11 cellular contexts compared by ENCODE assay signal in genomic region chr19:7482584-7483439, GRCh38. TPM values are rescaled to one million over a fixed set of nuclear protein-coding genes. Genes with fewer than 3 reads are reported as not detected.
A peak's percentile ranks its signal among the peaks of the same experiment; 100 is the strongest.
DNase-seq lines count a peak whose midpoint lies in the region; ATAC-seq and TF ChIP-seq lines count a peak whose summit lies in the region.
"Had no signal": no experiment of that assay in that cellular context is flagged by ENCODE, and none has a peak within 500 bp of the region (broad histone marks: within the 10 kb centered on the region; RNA-seq: fewer than 3 reads in every experiment).

No MANE protein-coding gene starts in this region.

- no peaks in the 10 kb centered on the region for H3K9me3 Mint-ChIP-seq in nephron progenitor cell
- H3K9me3 Mint-ChIP-seq: activated naive CD8-positive, alpha-beta T cell treated with anti-CD3 and anti-CD28 coated beads, Interleukin-2, amount 10 ng/mL, durations not matched to agents 7 days and 5 days had no signal

- peaks cover 32% of the 10 kb centered on the region for H3K4me1 Mint-ChIP-seq in nephron progenitor cell

- H3K4me3 Mint-ChIP-seq in nephron progenitor cell: no peak overlapping the region
- H3K4me3 Mint-ChIP-seq: activated naive CD8-positive, alpha-beta T cell treated with anti-CD3 and anti-CD28 coated beads, Interleukin-2, amount 10 ng/mL, durations not matched to agents 7 days and 5 days had no signal

- no peak overlapping the region for H3K27ac Mint-ChIP-seq in nephron progenitor cell
- H3K27ac Mint-ChIP-seq: activated naive CD8-positive, alpha-beta T cell treated with anti-CD3 and anti-CD28 coated beads, Interleukin-2, amount 10 ng/mL, durations not matched to agents 7 days and 5 days had no signal

- peak; percentile 16 for DNase-seq in NCI-H1105 treated with DMSO at 0.1 percent for 48 hours (lab: John Stamatoyannopoulos, UW)
- DNase-seq in NCI-H1105 (lab: John Stamatoyannopoulos, UW): no peak
- peak; percentile 81 for DNase-seq in NCI-H2171 treated with DMSO at 0.1 percent for 48 hours (lab: John Stamatoyannopoulos, UW)
- peak; percentile 28 for DNase-seq in nephron progenitor cell
- DNase-seq in kidney glomerular epithelial cell (lab: John Stamatoyannopoulos, UW): no peak
- no peak for DNase-seq in KBM-7
- DNase-seq in NCI-H2081 treated with DMSO at 0.1 percent for 48 hours (lab: John Stamatoyannopoulos, UW): no peak
- DNase-seq: activated naive CD8-positive, alpha-beta T cell treated with anti-CD3 and anti-CD28 coated beads, Interleukin-2, amount 10 ng/mL, durations not matched to agents 7 days and 5 days; NCI-H226; stimulated activated CD4-positive, alpha-beta T cell treated with anti-CD3 and anti-CD28 coated beads, Interleukin-1b, Interleukin-23, amount 100 ng/mL, for 48 hours had no signal

- peak; percentile 24 for ATAC-seq in esophagus mucosa

- in situ Hi-C loops in KBM-7 (cut with MboI; ENCODE audit: low pct_unique_long_range_greater_than_20kb, low sequenced_read_pairs): no loop called here

- H3K36me3 Mint-ChIP-seq in nephron progenitor cell (ENCODE audit: low read depth): no peaks in the 10 kb centered on the region
- H3K36me3 Mint-ChIP-seq: activated naive CD8-positive, alpha-beta T cell treated with anti-CD3 and anti-CD28 coated beads, Interleukin-2, amount 10 ng/mL, durations not matched to agents 7 days and 5 days had no signal

- TF ChIP-seq CTCF in nephron progenitor cell (IDR thresholded peaks at IDR 0.05): no peak

- H3K27me3 Mint-ChIP-seq in nephron progenitor cell (ENCODE audit: low read depth, poor library complexity): peaks cover 13% of the 10 kb centered on the region

RNA-seq across cellular contexts. Expression of gene PEX11G, which starts 6.0 kb away (rescaled TPM):
- 4.8 TPM for total RNA-seq in esophagus mucosa

RNA-seq across cellular contexts. Expression of gene ZNF358, which starts 33.1 kb away (rescaled TPM):
- 11.2 TPM for total RNA-seq in esophagus mucosa

RNA-seq across cellular contexts. Expression of gene MCOLN1, which starts 39.6 kb away (rescaled TPM):
- total RNA-seq in esophagus mucosa: 9.2 TPM

RNA-seq across cellular contexts. Expression of gene PNPLA6, which starts 52.7 kb away (rescaled TPM):
- 48.1 TPM for total RNA-seq in esophagus mucosa

Comparison
In these comparisons a context has a peak if more than half of its experiments do, and no peak if none do; other contexts are left out.
1. DNase-seq: peak in NCI-H1105 treated with DMSO at 0.1 percent for 48 hours (single experiment), NCI-H2171 treated with DMSO at 0.1 percent for 48 hours (single experiment) and nephron progenitor cell (single experiment); none in NCI-H1105 (single experiment), kidney glomerular epithelial cell (single experiment), KBM-7 (single experiment) and NCI-H2081 treated with DMSO at 0.1 percent for 48 hours (single experiment).